In the genomic region with DNA sequence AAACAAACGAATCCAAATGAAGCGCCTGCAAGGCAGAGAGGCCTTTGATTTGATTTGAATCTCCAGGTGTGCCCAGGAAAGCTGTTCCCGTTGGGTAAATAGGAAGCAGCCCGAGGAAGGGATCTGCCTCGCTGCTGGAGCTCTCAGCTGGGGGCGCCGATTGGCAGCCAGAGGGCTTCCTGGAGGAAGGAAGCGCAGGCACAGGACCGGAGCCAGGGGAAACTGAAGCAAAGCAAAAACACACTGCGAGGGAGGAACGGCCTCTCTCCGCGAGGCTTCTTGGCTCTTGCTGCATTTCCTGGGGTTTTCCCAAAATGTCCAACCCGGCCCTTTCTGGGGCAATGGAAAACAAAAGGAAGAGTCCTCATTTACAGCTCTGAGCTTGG, we compare ENCODE assay signal across 7 cellular contexts.
DNase-seq lines count a peak whose midpoint lies in the region; ATAC-seq, FAIRE-seq and TF ChIP-seq lines count a peak whose summit lies in the region.

No MANE protein-coding gene starts in this region.

- H3K27me3 ChIP-seq in GM23248 (replicated peaks; ENCODE audit: insufficient read depth) (peaks cover 34% of the 10 kb centered on the region), Panc1 (ENCODE audit: control insufficient read depth, insufficient read depth, low read length) (peaks cover under 1% of the 10 kb centered on the region; the same call in 1 of the 2 replicates), left ventricle myocardium inferior (ENCODE audit: low read depth) (peaks cover 25% of the 10 kb centered on the region), pancreas (no peaks in the 10 kb centered on the region)

- H3K36me3 ChIP-seq in GM23248 (ENCODE audit: low read depth) = no peaks in the 10 kb centered on the region
- H3K36me3 ChIP-seq in Panc1 (ENCODE audit: control insufficient read depth, insufficient read depth, low read length) = no peaks in the 10 kb centered on the region
- no peaks in the 10 kb centered on the region for H3K36me3 ChIP-seq in left ventricle myocardium inferior
- H3K36me3 ChIP-seq in pancreas = no peaks in the 10 kb centered on the region

- POLR2A ChIA-PET in Panc1 (lab: Charles Lee) = no interaction called here

- H3K9ac ChIP-seq in GM23248 = no peak overlapping the region

- ATAC-seq in Panc1 (0 out of 2 replicates have a peak, but pooled peaks have one; percentile 13), pancreas (peak in 3 of 4 donors; percentile 11 to 62 (median 47)), GM18867 (IDR thresholded peaks at IDR 0.05; ENCODE audit: unreplicated experiment) (no peak)

- in situ Hi-C loops in GM23248 (cut with MboI) = loop anchor here (25.0 kb wide), 1 partner anchor 328 kb away; no protein-coding TSS in a partner anchor
- in situ Hi-C loops in Panc1 (cut with HindIII; ENCODE audit: low pct_unique_long_range_greater_than_20kb, low sequenced_read_pairs) = no loop called here

- BruUV-seq in Panc1 (replicated peaks; lab: Mats Ljungman, UMichigan) = no TSS peak

- H3K79me2 ChIP-seq in GM23248 (ENCODE audit: insufficient read depth) = no peaks in the 10 kb centered on the region

- H3K27ac ChIP-seq in GM23248 (no peak overlapping the region), Panc1 (ENCODE audit: low read length) (no peak overlapping the region), left ventricle myocardium inferior (replicated peaks) (no peak overlapping the region), pancreas (no peak overlapping the region)

- H2AFZ ChIP-seq in GM23248 = peak overlapping the region; percentile 58

- H4K20me1 ChIP-seq in GM23248 (ENCODE audit: insufficient read depth) = no peaks in the 10 kb centered on the region

- H3K4me3 ChIP-seq in GM23248 = no peak overlapping the region
- no peak overlapping the region for H3K4me3 ChIP-seq in Panc1 (ENCODE audit: low read depth in 2 of 2, low read length in 2 of 2)
- peak overlapping the region; percentile 40 for H3K4me3 ChIP-seq in left ventricle myocardium inferior
- H3K4me3 ChIP-seq in pancreas = no peak overlapping the region

- H3K9me2 ChIP-seq in GM23248 (ENCODE audit: insufficient read depth) = no peaks in the 10 kb centered on the region

- TF ChIP-seq CTCF in Panc1 (IDR thresholded peaks at IDR 0.05) (no peak), left ventricle myocardium inferior (IDR thresholded peaks at IDR 0.05; ENCODE audit: borderline replicate concordance) (no peak), pancreas (IDR thresholded peaks at IDR 0.05) (no peak)

- H3K9me3 ChIP-seq in GM23248 (ENCODE audit: low read depth) (no peaks in the 10 kb centered on the region), Panc1 (ENCODE audit: control insufficient read depth, insufficient read depth, low read depth, low read length) (no peaks in the 10 kb centered on the region), left ventricle myocardium inferior (replicated peaks) (no peaks in the 10 kb centered on the region), pancreas (no peaks in the 10 kb centered on the region)

- no peak overlapping the region for H3K4me2 ChIP-seq in GM23248 (ENCODE audit: unreplicated experiment)

- DNase-seq in GM23248 (no peak), Panc1 (ENCODE audit: low read depth, low spot score) (no peak), left ventricle myocardium inferior (no peak), pancreas (no peak), NCI-H2196 (lab: John Stamatoyannopoulos, UW; ENCODE audit: unreplicated experiment) (no peak), SK-N-DZ (ENCODE audit: low spot score) (no peak)

- H3K4me1 ChIP-seq in GM23248 (ENCODE audit: insufficient read depth) = no peaks in the 10 kb centered on the region
- no peaks in the 10 kb centered on the region for H3K4me1 ChIP-seq in Panc1 (ENCODE audit: control insufficient read depth, insufficient read depth, low read length)
- H3K4me1 ChIP-seq in left ventricle myocardium inferior = peaks cover 15% of the 10 kb centered on the region
- H3K4me1 ChIP-seq in pancreas = peaks cover 0 to 6% (median 0%) of the 10 kb centered on the region in 3 donors

- CTCF ChIA-PET in Panc1 (lab: Charles Lee) = interaction anchor here (0.6 to 2.7 kb wide), 6 partner anchors 9 to 330 kb away, joined by 5 to 48 read pairs (median 10); a partner anchor contains a TSS

- H3F3A ChIP-seq in GM23248 (ENCODE audit: insufficient read depth) = no peaks in the 10 kb centered on the region

- WGBS in GM23248 (ENCODE audit: low coverage in 1 of 2, low lambda C conversion rate in 2 of 2, missing lambda C conversion rate in 2 of 2), 2 experiments = 31 to 34% methylated on average over 14 of the region's 14 CpGs
- WGBS in pancreas, 2 donors = 57 to 61% methylated on average over 14 of the region's 14 CpGs

- intact Hi-C loops in Panc1 (cut with micrococcal nuclease; ENCODE audit: unreplicated experiment) (no loop called here), left ventricle myocardium inferior (cut with micrococcal nuclease) (no loop called here), pancreas (cut with DNase I) (loop anchor here in 1 of 3 donors (10.0 kb wide), 1 partner anchor 325 kb away; no protein-coding TSS in a partner anchor)

- no peak for FAIRE-seq in pancreas (lab: Jason Lieb, UNC)
